Comparison of ENCODE assay signal across 8 cellular contexts in the genomic region with DNA sequence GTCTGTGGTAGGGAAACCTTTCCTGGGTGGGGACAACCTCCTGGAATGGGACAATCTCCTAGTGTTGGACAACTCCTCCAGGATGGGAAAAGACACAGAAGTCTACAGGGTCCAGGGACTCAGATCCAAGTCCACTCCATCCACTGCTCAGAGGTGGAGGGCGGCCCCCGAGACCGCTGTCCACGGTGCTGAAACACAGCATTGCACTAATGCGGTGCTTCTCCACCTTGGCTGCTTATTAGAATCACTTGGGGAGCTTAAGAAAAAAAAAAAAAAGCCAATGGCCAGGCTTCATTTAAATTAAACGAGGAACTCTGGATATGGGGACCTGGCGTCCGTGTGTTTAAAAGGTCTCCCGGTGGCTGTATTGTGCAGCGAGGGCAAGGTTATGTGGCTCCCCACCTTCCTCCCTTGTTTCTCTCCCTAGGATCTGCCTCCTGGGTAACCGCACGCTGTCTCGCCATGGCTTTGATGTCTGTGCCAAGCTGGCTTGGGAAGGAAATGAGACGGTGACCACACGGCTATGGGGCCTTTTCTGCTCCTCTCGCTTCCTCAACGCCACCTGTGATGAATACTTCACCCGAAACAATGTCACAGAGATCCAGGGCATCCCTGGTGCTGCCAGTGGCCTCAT. TPM values are rescaled to one million over a fixed set of nuclear protein-coding genes. Genes with fewer than 3 reads are reported as not detected.
DNase-seq lines count a peak whose midpoint lies in the region; ATAC-seq and TF ChIP-seq lines count a peak whose summit lies in the region.

No MANE protein-coding gene starts in this region.

- H3K27ac Mint-ChIP-seq in CD8-positive, alpha-beta memory T cell, result no peak overlapping the region
- no peak overlapping the region for H3K27ac Mint-ChIP-seq in activated T-cell treated with anti-CD3 and anti-CD28 coated beads, Interleukin-2, amount 50 U/mL, for 24 hours

- CTCF ChIA-PET in CD8-positive, alpha-beta memory T cell (lab: Charles Lee), result no interaction called here

- H3K27ac ChIP-seq in CD8-positive, alpha-beta memory T cell (ENCODE audit: low read depth, low read length), result no peak overlapping the region
- H3K27ac ChIP-seq in left lung, result no peak overlapping the region
- H3K27ac ChIP-seq in gastroesophageal sphincter, result no peak overlapping the region

- intact Hi-C loops in left lung (cut with DNase I) (no loop called here), lower leg skin (cut with DNase I; ENCODE audit: low total_unique reads) (no loop called here)

- no peaks in the 10 kb centered on the region for H3K9me3 ChIP-seq in CD8-positive, alpha-beta memory T cell (ENCODE audit: low read length)
- H3K9me3 ChIP-seq in left lung, result no peaks in the 10 kb centered on the region
- no peaks in the 10 kb centered on the region for H3K9me3 ChIP-seq in gastroesophageal sphincter

- no peaks in the 10 kb centered on the region for H3K4me1 ChIP-seq in CD8-positive, alpha-beta memory T cell (ENCODE audit: insufficient read depth, low read length)
- H3K4me1 ChIP-seq in left lung (no peaks in the 10 kb centered on the region), gastroesophageal sphincter (no peaks in the 10 kb centered on the region)

- no peak overlapping the region for H3K4me3 ChIP-seq in CD8-positive, alpha-beta memory T cell (ENCODE audit: low read length)
- H3K4me3 ChIP-seq in left lung (no peak overlapping the region), lower leg skin (ENCODE audit: low read depth, poor library complexity, severe bottlenecking) (no peak overlapping the region), gastroesophageal sphincter (no peak overlapping the region)

- TF ChIP-seq CTCF in left lung (IDR thresholded peaks at IDR 0.05) (no peak), lower leg skin (IDR thresholded peaks at IDR 0.05) (no peak), gastroesophageal sphincter (IDR thresholded peaks at IDR 0.05) (no peak)

- TF ChIP-seq POLR2A in lower leg skin (IDR thresholded peaks at IDR 0.05) (no peak), gastroesophageal sphincter (IDR thresholded peaks at IDR 0.05) (no peak)

- POLR2A ChIA-PET in CD8-positive, alpha-beta memory T cell (lab: Charles Lee), result no interaction called here

- WGBS in lower leg skin, 2 donors, result 24 to 29% methylated on average over 18 of the region's 18 CpGs
- 17 to 35% methylated on average over 13 to 15 of the region's 18 CpGs for WGBS in gastroesophageal sphincter (ENCODE audit: low coverage in 1 of 2), 2 donors

- DNase-seq in CD8-positive, alpha-beta memory T cell, result peak in 3 of 5 donors; percentile 21 to 57 (median 21)
- DNase-seq in M059J (ENCODE audit: low read depth) (peak; percentile 54), left lung (peak in 1 of 2 donors; percentile 78), lower leg skin (ENCODE audit: low spot score in 2 of 2) (no peak), SKM-1 (lab: John Stamatoyannopoulos, UW; ENCODE audit: unreplicated experiment) (no peak)
- peak; percentile 58 for DNase-seq in activated T-cell treated with anti-CD3 and anti-CD28 coated beads, Interleukin-2, amount 50 U/mL, for 24 hours

- H3K36me3 ChIP-seq in CD8-positive, alpha-beta memory T cell (ENCODE audit: insufficient read depth, low read length), result no peaks in the 10 kb centered on the region
- H3K36me3 ChIP-seq in left lung, result no peaks in the 10 kb centered on the region
- H3K36me3 ChIP-seq in gastroesophageal sphincter, result no peaks in the 10 kb centered on the region

- H3K36me3 Mint-ChIP-seq in CD8-positive, alpha-beta memory T cell, result no peaks in the 10 kb centered on the region
- H3K36me3 Mint-ChIP-seq in activated T-cell treated with anti-CD3 and anti-CD28 coated beads, Interleukin-2, amount 50 U/mL, for 24 hours (ENCODE audit: low read depth), result no peaks in the 10 kb centered on the region

- H3K27me3 ChIP-seq in CD8-positive, alpha-beta memory T cell (ENCODE audit: insufficient read depth, low read length, poor library complexity, severe bottlenecking), result peaks cover 2% of the 10 kb centered on the region
- H3K27me3 ChIP-seq in left lung (peaks cover 0 to 31% of the 10 kb centered on the region in 2 donors), gastroesophageal sphincter (peaks cover 83% of the 10 kb centered on the region)

- no peaks in the 10 kb centered on the region for H3K4me1 Mint-ChIP-seq in CD8-positive, alpha-beta memory T cell
- no peaks in the 10 kb centered on the region for H3K4me1 Mint-ChIP-seq in activated T-cell treated with anti-CD3 and anti-CD28 coated beads, Interleukin-2, amount 50 U/mL, for 24 hours (ENCODE audit: low read depth)

- H3K4me3 Mint-ChIP-seq in CD8-positive, alpha-beta memory T cell, result no peak overlapping the region
- H3K4me3 Mint-ChIP-seq in activated T-cell treated with anti-CD3 and anti-CD28 coated beads, Interleukin-2, amount 50 U/mL, for 24 hours, result no peak overlapping the region

- TF ChIP-seq EP300 in gastroesophageal sphincter (IDR thresholded peaks at IDR 0.05), result no peak

- peak; percentile 49 for ATAC-seq in left lung
- no peak for ATAC-seq in HG02798 (IDR thresholded peaks at IDR 0.05; ENCODE audit: poor library complexity, unreplicated experiment)
- no peak for ATAC-seq in gastroesophageal sphincter

- H3K9me3 Mint-ChIP-seq in CD8-positive, alpha-beta memory T cell, result peaks cover 0 to 3% (median 0%) of the 10 kb centered on the region in 5 donors
- no peaks in the 10 kb centered on the region for H3K9me3 Mint-ChIP-seq in activated T-cell treated with anti-CD3 and anti-CD28 coated beads, Interleukin-2, amount 50 U/mL, for 24 hours

- H3K27me3 Mint-ChIP-seq in CD8-positive, alpha-beta memory T cell, result peaks cover 18 to 53% of the 10 kb centered on the region in 2 donors
- H3K27me3 Mint-ChIP-seq in activated T-cell treated with anti-CD3 and anti-CD28 coated beads, Interleukin-2, amount 50 U/mL, for 24 hours, result peaks cover 55% of the 10 kb centered on the region

RNA-seq across cellular contexts. Expression of gene SLC12A5, which starts 12.0 kb away (rescaled TPM):
- total RNA-seq in CD8-positive, alpha-beta memory T cell, result not detected
- not detected for polyA plus RNA-seq in CD8-positive, alpha-beta memory T cell
- total RNA-seq in M059J (2014; rRNA removed; shearing (Covaris generic)), result 0.37 and 1.8 TPM in 2 replicates
- total RNA-seq in left lung, result 1 to 10 TPM in 1 of 2 donors, under 1 TPM in 1; 0.71 to 1.5 TPM
- not detected for total RNA-seq in lower leg skin
- total RNA-seq in gastroesophageal sphincter, result not detected

RNA-seq across cellular contexts. Expression of gene MMP9, which starts 32.3 kb away (rescaled TPM):
- 1 to 10 TPM; 3.9 to 5.0 TPM for total RNA-seq in CD8-positive, alpha-beta memory T cell
- polyA plus RNA-seq in CD8-positive, alpha-beta memory T cell, result not detected
- 1.5 and 2.3 TPM in 2 replicates for total RNA-seq in M059J (2014; rRNA removed; shearing (Covaris generic))
- total RNA-seq in left lung (10 to 100 TPM in 1 of 2 donors, 1 to 10 TPM in 1; 2.5 to 25.8 TPM), lower leg skin (1 to 10 TPM in 3 of 4 donors, not detected in 1; 1.8 to 7.0 (median 1.9) TPM), gastroesophageal sphincter (1 to 10 TPM in 2 of 4 donors, under 1 TPM in 1, not detected in 1; 0.15 to 3.9 (median 1.2) TPM)

RNA-seq across cellular contexts. Expression of gene NCOA5, which starts 48.7 kb away (rescaled TPM):
- total RNA-seq in CD8-positive, alpha-beta memory T cell, result 10 to 100 TPM; 34.9 to 36.9 TPM
- 28.7 TPM for polyA plus RNA-seq in CD8-positive, alpha-beta memory T cell
- 20.0 and 24.0 TPM in 2 replicates for total RNA-seq in M059J (2014; rRNA removed; shearing (Covaris generic))
- total RNA-seq in left lung (10 to 100 TPM; 20.6 to 23.8 TPM), lower leg skin (10 to 100 TPM; 27.7 to 51.5 (median 41.2) TPM), gastroesophageal sphincter (10 to 100 TPM; 26.3 to 39.8 (median 30.8) TPM)

Comparison
In these comparisons a context has a peak if more than half of its experiments do, and no peak if none do; other contexts are left out.
1. DNase-seq: peak in CD8-positive, alpha-beta memory T cell (3 of 5), M059J (single experiment) and activated T-cell treated with anti-CD3 and anti-CD28 coated beads, Interleukin-2, amount 50 U/mL, for 24 hours (single experiment); none in lower leg skin (0 of 2) and SKM-1 (single experiment).